Comparison of ENCODE assay signal across 8 cellular contexts in the genomic region with DNA sequence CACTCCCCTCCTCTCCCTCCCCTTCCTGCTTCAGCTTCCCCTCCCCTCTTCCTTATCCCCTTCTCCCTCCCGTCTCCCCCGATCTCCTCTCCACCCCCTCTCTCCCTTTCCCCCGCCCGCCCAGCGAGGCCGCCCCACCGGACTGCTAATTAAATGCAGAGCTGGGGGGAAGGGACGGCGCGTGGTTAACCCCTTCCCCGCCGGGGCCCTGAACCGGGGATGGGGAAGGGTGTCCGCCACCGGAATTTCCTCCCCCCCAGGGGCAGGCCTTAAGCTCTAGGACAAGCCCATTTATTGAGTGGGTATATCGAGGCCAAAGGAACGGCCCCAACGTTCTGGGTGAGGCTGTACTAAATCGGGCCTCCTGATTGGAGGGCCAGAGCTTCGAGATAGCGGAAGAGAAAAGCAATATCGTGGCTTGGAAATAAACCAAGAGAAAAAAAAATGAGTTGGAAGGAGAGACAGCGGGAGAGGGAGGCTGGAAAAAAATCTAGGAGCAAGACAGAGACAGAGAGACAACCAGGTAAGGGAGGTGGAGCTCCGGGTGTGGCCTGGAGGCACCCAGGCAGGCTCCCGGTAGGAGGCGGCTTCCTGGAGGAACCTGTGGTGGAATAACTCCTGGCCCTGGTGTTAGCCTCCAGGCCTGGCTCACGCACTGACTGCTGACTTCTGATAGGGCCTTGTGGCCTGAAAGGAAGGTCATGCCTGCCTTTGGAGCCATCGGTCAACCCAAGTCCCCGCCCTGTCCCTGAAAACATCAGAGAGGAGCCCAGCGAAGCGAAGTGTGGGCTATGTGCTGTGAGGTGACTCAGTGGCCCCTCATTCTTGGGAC. TPM values are rescaled to one million over a fixed set of nuclear protein-coding genes. Genes with fewer than 3 reads are reported as not detected.
DNase-seq lines count a peak whose midpoint lies in the region; ATAC-seq lines count a peak whose summit lies in the region.

No MANE protein-coding gene starts in this region.

- no peaks in the 10 kb centered on the region for H3K79me1 ChIP-seq in neuronal stem cell (ENCODE audit: low read depth, low read length)

- ATAC-seq in activated naive CD4-positive, alpha-beta T cell treated with anti-CD3 and anti-CD28 coated beads, Interleukin-2, amount 50 U/mL, for 72 hours, result peak; percentile 18 to 46
- no peak for ATAC-seq in HG02885 (IDR thresholded peaks at IDR 0.05; ENCODE audit: poor library complexity, unreplicated experiment)

- H3K4me1 ChIP-seq in neuronal stem cell (ENCODE audit: control insufficient read depth in 2 of 2, insufficient read depth in 1 of 2, low read depth in 1 of 2, low read length in 2 of 2), result peaks cover 26 to 27% of the 10 kb centered on the region in 2 donors

- H3K36me3 Mint-ChIP-seq in activated naive CD4-positive, alpha-beta T cell treated with anti-CD3 and anti-CD28 coated beads, Interleukin-2, amount 50 U/mL, for 72 hours, result peaks cover 11 to 12% of the 10 kb centered on the region in 2 donors

- H3K9ac ChIP-seq in neuronal stem cell (ENCODE audit: low read depth, low read length, poor library complexity), result no peak overlapping the region

- H3K9me3 ChIP-seq in neuronal stem cell (replicated peaks in 1 of 2; ENCODE audit: control insufficient read depth in 2 of 2, insufficient read depth in 1 of 2, low read depth in 1 of 2, low read length in 2 of 2), result no peaks in the 10 kb centered on the region

- peak overlapping the region; percentile 90 for H3K4me2 ChIP-seq in neuronal stem cell (ENCODE audit: insufficient read depth, low read length, poor library complexity, severe bottlenecking)

- H2BK12ac ChIP-seq in neuronal stem cell (ENCODE audit: low read length), result peak overlapping the region; percentile 33

- peak overlapping the region; percentile 99 for H2BK5ac ChIP-seq in neuronal stem cell (ENCODE audit: low read length)

- H2AK5ac ChIP-seq in neuronal stem cell (ENCODE audit: low read depth, low read length), result peak overlapping the region; percentile 23

- peak overlapping the region; percentile 84 to 98 for H3K27ac Mint-ChIP-seq in activated naive CD4-positive, alpha-beta T cell treated with anti-CD3 and anti-CD28 coated beads, Interleukin-2, amount 50 U/mL, for 72 hours

- peak overlapping the region; percentile 93 for H2BK120ac ChIP-seq in neuronal stem cell (ENCODE audit: low read depth, low read length)

- H3K27ac ChIP-seq in neuronal stem cell (replicated peaks; ENCODE audit: low read length), result peak overlapping the region; percentile 33

- H3K14ac ChIP-seq in neuronal stem cell (ENCODE audit: low read length), result no peak overlapping the region

- H4K91ac ChIP-seq in neuronal stem cell (ENCODE audit: low read depth, low read length, poor library complexity), result no peak overlapping the region

- peak overlapping the region; percentile 89 for H2AFZ ChIP-seq in neuronal stem cell (ENCODE audit: low read length)

- intact Hi-C loops in head of caudate nucleus (cut with DNase I), result no loop called here

- peak overlapping the region; percentile 32 for H3K23ac ChIP-seq in neuronal stem cell (ENCODE audit: low read depth, low read length, poor library complexity)

- H3K27me3 ChIP-seq in neuronal stem cell (ENCODE audit: control insufficient read depth in 3 of 3, insufficient read depth in 3 of 3, low read depth in 1 of 3, low read length in 3 of 3), result peaks cover 0 to 2% (median 0%) of the 10 kb centered on the region in 3 experiments

- H3K18ac ChIP-seq in neuronal stem cell (ENCODE audit: low read length), result peak overlapping the region; percentile 70

- peak overlapping the region; percentile 82 to 85 for H3K4me3 ChIP-seq in neuronal stem cell (ENCODE audit: low read length in 2 of 2)

- DNase-seq in activated T-cell treated with anti-CD3 and anti-CD28 coated beads for 48 hours (ENCODE audit: low read depth), result peak; percentile 65
- DNase-seq in activated T-cell treated with anti-CD3 and anti-CD28 coated beads for 4 hours, result no peak
- peak; percentile 64 for DNase-seq in NCI-H460 (ENCODE audit: extremely low read depth, low read depth)
- peak; percentile 58 to 83 for DNase-seq in activated naive CD4-positive, alpha-beta T cell treated with anti-CD3 and anti-CD28 coated beads, Interleukin-2, amount 50 U/mL, for 72 hours (ENCODE audit: low spot score in 2 of 2)
- DNase-seq in head of caudate nucleus, result peak in 40 of 42 donors; percentile 49 to 86 (median 70)
- DNase-seq in neuronal stem cell (ENCODE audit: low spot score), result peak; percentile 82
- DNase-seq in NCI-H128 (lab: John Stamatoyannopoulos, UW; ENCODE audit: unreplicated experiment), result no peak

- H4K8ac ChIP-seq in neuronal stem cell (ENCODE audit: low read depth, low read length), result no peak overlapping the region

- no peak overlapping the region for H2BK15ac ChIP-seq in neuronal stem cell (ENCODE audit: low read length)

- H3K36me3 ChIP-seq in neuronal stem cell (replicated peaks in 1 of 2; ENCODE audit: control insufficient read depth in 2 of 2, insufficient read depth in 2 of 2, low read length in 2 of 2), result no peaks in the 10 kb centered on the region

- no CpG with 5 or more reads among the region's 31 CpGs for WGBS in neuronal stem cell (ENCODE audit: extremely low coverage in 2 of 2, insufficient read length in 2 of 2, insufficient replicate concordance in 1 of 2), 2 donors

- H3K4ac ChIP-seq in neuronal stem cell (ENCODE audit: low read length), result peak overlapping the region; percentile 1

- peaks cover 7 to 11% of the 10 kb centered on the region in 2 donors for H3K9me3 Mint-ChIP-seq in activated naive CD4-positive, alpha-beta T cell treated with anti-CD3 and anti-CD28 coated beads, Interleukin-2, amount 50 U/mL, for 72 hours

RNA-seq across cellular contexts. Expression of gene JUND, which starts 11.6 kb away (rescaled TPM):
- 37.7 and 56.6 TPM in 2 replicates for total RNA-seq in NCI-H460 (2014; rRNA removed; shearing (Covaris generic))
- polyA plus RNA-seq in NCI-H460 (2014; cell fraction: nucleus; rRNA removed), result 36.4 and 65.2 TPM in 2 replicates
- total RNA-seq in activated naive CD4-positive, alpha-beta T cell treated with anti-CD3 and anti-CD28 coated beads, Interleukin-2, amount 50 U/mL, for 72 hours, result 100 to 1,000 TPM; 213 to 255 TPM
- polyA plus RNA-seq in neuronal stem cell (2013, experiment 1 of 2), result 126 TPM
- 119 TPM for polyA plus RNA-seq in neuronal stem cell (2013, experiment 2 of 2)

RNA-seq across cellular contexts. Expression of gene IQCN, which starts 18.8 kb away (rescaled TPM):
- total RNA-seq in NCI-H460 (2014; rRNA removed; shearing (Covaris generic)), result 0.20 and 0.32 TPM in 2 replicates
- 0.16 and 0.32 TPM in 2 replicates for polyA plus RNA-seq in NCI-H460 (2014; cell fraction: nucleus; rRNA removed)
- 1 to 10 TPM in 1 of 2 donors, under 1 TPM in 1; 0.45 to 1.5 TPM for total RNA-seq in activated naive CD4-positive, alpha-beta T cell treated with anti-CD3 and anti-CD28 coated beads, Interleukin-2, amount 50 U/mL, for 72 hours
- polyA plus RNA-seq in neuronal stem cell (2013, experiment 1 of 2), result 0.81 TPM
- polyA plus RNA-seq in neuronal stem cell (2013, experiment 2 of 2), result 1.1 TPM

RNA-seq across cellular contexts. Expression of gene LSM4, which starts 29.9 kb away (rescaled TPM):
- total RNA-seq in NCI-H460 (2014; rRNA removed; shearing (Covaris generic)), result 207 and 261 TPM in 2 replicates
- polyA plus RNA-seq in NCI-H460 (2014; cell fraction: nucleus; rRNA removed), result 332 and 335 TPM in 2 replicates
- 100 to 1,000 TPM; 280 to 379 TPM for total RNA-seq in activated naive CD4-positive, alpha-beta T cell treated with anti-CD3 and anti-CD28 coated beads, Interleukin-2, amount 50 U/mL, for 72 hours
- 355 TPM for polyA plus RNA-seq in neuronal stem cell (2013, experiment 1 of 2)
- 349 TPM for polyA plus RNA-seq in neuronal stem cell (2013, experiment 2 of 2)

RNA-seq across cellular contexts. Expression of gene PGPEP1, which starts 47.4 kb away (rescaled TPM):
- total RNA-seq in NCI-H460 (2014; rRNA removed; shearing (Covaris generic)), result 3.5 and 4.0 TPM in 2 replicates
- polyA plus RNA-seq in NCI-H460 (2014; cell fraction: nucleus; rRNA removed), result 1.1 and 1.8 TPM in 2 replicates
- 10 to 100 TPM; 38.3 to 47.2 TPM for total RNA-seq in activated naive CD4-positive, alpha-beta T cell treated with anti-CD3 and anti-CD28 coated beads, Interleukin-2, amount 50 U/mL, for 72 hours
- 10.5 TPM for polyA plus RNA-seq in neuronal stem cell (2013, experiment 1 of 2)
- polyA plus RNA-seq in neuronal stem cell (2013, experiment 2 of 2), result 10.8 TPM

Comparison
In these comparisons a context has a peak if more than half of its experiments do, and no peak if none do; other contexts are left out.
1. DNase-seq: peak in activated T-cell treated with anti-CD3 and anti-CD28 coated beads for 48 hours (single experiment), NCI-H460 (single experiment), activated naive CD4-positive, alpha-beta T cell treated with anti-CD3 and anti-CD28 coated beads, Interleukin-2, amount 50 U/mL, for 72 hours (2 of 2), head of caudate nucleus (40 of 42) and neuronal stem cell (single experiment); none in activated T-cell treated with anti-CD3 and anti-CD28 coated beads for 4 hours (single experiment) and NCI-H128 (single experiment).